18 cellular contexts compared by ENCODE assay signal in the genomic region with DNA sequence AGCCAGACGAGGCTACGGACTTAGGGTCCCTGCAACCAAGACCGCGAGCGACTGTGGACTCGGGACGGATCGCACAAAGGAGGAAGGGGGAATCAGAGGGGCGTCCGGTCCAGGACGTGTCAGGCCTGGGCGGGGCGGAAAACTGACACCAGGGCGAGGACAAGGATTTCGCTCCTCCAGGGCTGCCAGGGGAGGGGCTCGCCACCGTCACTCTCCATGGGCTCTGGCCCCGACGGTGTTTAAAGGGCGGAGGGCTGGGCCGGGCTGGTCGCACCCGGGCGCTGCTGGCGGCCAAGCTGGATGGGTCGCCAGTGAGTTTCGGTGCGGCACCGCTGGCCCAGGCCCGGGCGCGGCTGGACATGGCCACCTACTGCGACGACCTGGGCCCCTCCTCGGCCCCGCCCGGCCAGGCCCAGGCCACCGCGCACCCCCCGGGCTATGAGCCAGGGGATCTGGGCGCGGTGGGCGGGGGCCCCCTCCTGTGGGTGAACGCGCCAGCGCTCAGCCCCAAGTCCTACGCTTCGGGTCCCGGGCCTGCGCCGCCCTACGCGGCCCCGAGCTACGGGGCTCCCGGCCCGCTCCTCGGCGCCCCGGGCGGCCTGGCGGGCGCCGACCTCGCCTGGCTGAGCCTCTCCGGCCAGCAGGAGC. TPM values are rescaled to one million over a fixed set of nuclear protein-coding genes. Genes with fewer than 3 reads are reported as not detected.
DNase-seq lines count a peak whose midpoint lies in the region; ATAC-seq, FAIRE-seq and TF ChIP-seq lines count a peak whose summit lies in the region.
"Had no signal": no experiment of that assay in that cellular context is flagged by ENCODE, and none has a peak within 500 bp of the region (broad histone marks: within the 10 kb centered on the region; RNA-seq: fewer than 3 reads in every experiment).

A gene (plus strand): TSS at position 271 of the 648 bp plus-strand sequence. CDS start 89 bp downstream, at position 360.

- H3K9me3 ChIP-seq in HUES48 (ENCODE audit: control insufficient read depth, insufficient read depth, low read length) (no peaks in the 10 kb centered on the region), kidney (ENCODE audit: control insufficient read depth in 1 of 2, low read length in 2 of 2) (no peaks in the 10 kb centered on the region)
- H3K9me3 ChIP-seq in CD8-positive, alpha-beta memory T cell (ENCODE audit: low read length) = no peaks in the 10 kb centered on the region

- no peak for TF ChIP-seq CTCF in endothelial cell (IDR thresholded peaks at IDR 0.05; ENCODE audit: unreplicated experiment)
- no peak for TF ChIP-seq CTCF in kidney (IDR thresholded peaks at IDR 0.05; ENCODE audit: borderline replicate concordance, extremely low read depth, insufficient read depth)

- H3K27me3 ChIP-seq in HUES48 (ENCODE audit: control insufficient read depth, insufficient read depth, low read length) = peaks cover 76% of the 10 kb centered on the region
- no peaks in the 10 kb centered on the region for H3K27me3 ChIP-seq in CD8-positive, alpha-beta memory T cell (ENCODE audit: insufficient read depth, low read length, poor library complexity, severe bottlenecking)

- H3K36me3 Mint-ChIP-seq in endothelial cell (ENCODE audit: low read depth, unreplicated experiment) = peaks cover 6% of the 10 kb centered on the region
- no peaks in the 10 kb centered on the region for H3K36me3 Mint-ChIP-seq in CD8-positive, alpha-beta memory T cell
- H3K36me3 Mint-ChIP-seq: naive thymus-derived CD8-positive, alpha-beta T cell had no signal

- H3K27ac ChIP-seq in HUES48 (ENCODE audit: low read depth, low read length) (no peak within 1 kb of the TSS), kidney (ENCODE audit: low read depth in 2 of 2, low read length in 2 of 2) (no peak within 1 kb of the TSS)
- H3K27ac ChIP-seq in CD8-positive, alpha-beta memory T cell (ENCODE audit: low read depth, low read length) = no peak within 1 kb of the TSS

- CTCF ChIA-PET in CD8-positive, alpha-beta memory T cell (lab: Charles Lee) = no interaction called here

- no peak within 1 kb of the TSS for H3K27ac Mint-ChIP-seq in endothelial cell (ENCODE audit: unreplicated experiment)
- no peak within 1 kb of the TSS for H3K27ac Mint-ChIP-seq in CD8-positive, alpha-beta memory T cell
- H3K27ac Mint-ChIP-seq: naive thymus-derived CD8-positive, alpha-beta T cell had no signal

- no peaks in the 10 kb centered on the region for H3K36me3 ChIP-seq in HUES48 (ENCODE audit: control insufficient read depth, insufficient read depth, low read length)
- H3K36me3 ChIP-seq in kidney (ENCODE audit: control insufficient read depth in 1 of 2, insufficient read depth in 2 of 2, low read length in 2 of 2) = no peaks in the 10 kb centered on the region
- H3K36me3 ChIP-seq in CD8-positive, alpha-beta memory T cell (ENCODE audit: insufficient read depth, low read length) = no peaks in the 10 kb centered on the region

- POLR2A ChIA-PET in CD8-positive, alpha-beta memory T cell (lab: Charles Lee) = no interaction called here

- peaks cover 19% of the 10 kb centered on the region for H3K4me1 ChIP-seq in HUES48 (ENCODE audit: control insufficient read depth, insufficient read depth, low read length)
- peaks cover 0 to 3% of the 10 kb centered on the region in 2 donors for H3K4me1 ChIP-seq in kidney (ENCODE audit: control insufficient read depth in 1 of 2, insufficient read depth in 1 of 2, low read depth in 1 of 2, low read length in 2 of 2)
- no peaks in the 10 kb centered on the region for H3K4me1 ChIP-seq in CD8-positive, alpha-beta memory T cell (ENCODE audit: insufficient read depth, low read length)

- ATAC-seq in sciatic nerve (peak; percentile 22), HG03159 (IDR thresholded peaks at IDR 0.05; ENCODE audit: unreplicated experiment) (no peak), HG03354 (IDR thresholded peaks at IDR 0.05; ENCODE audit: poor library complexity, severe bottlenecking, unreplicated experiment) (no peak)
- ATAC-seq: HCT116; naive thymus-derived CD8-positive, alpha-beta T cell had no signal

- FAIRE-seq in kidney (lab: Jason Lieb, UNC) = no peak

- intact Hi-C loops in kidney (cut with DNase I) (no loop called here), sciatic nerve (cut with DNase I) (no loop called here)

- H3K4me1 Mint-ChIP-seq in endothelial cell (ENCODE audit: unreplicated experiment) = peaks cover 6% of the 10 kb centered on the region
- H3K4me1 Mint-ChIP-seq in CD8-positive, alpha-beta memory T cell = no peaks in the 10 kb centered on the region
- H3K4me1 Mint-ChIP-seq: naive thymus-derived CD8-positive, alpha-beta T cell had no signal

- H3K9me3 Mint-ChIP-seq in endothelial cell (ENCODE audit: unreplicated experiment) = no peaks in the 10 kb centered on the region
- peaks cover 0 to 2% (median 0%) of the 10 kb centered on the region in 5 donors for H3K9me3 Mint-ChIP-seq in CD8-positive, alpha-beta memory T cell

- DNase-seq in endothelial cell (ENCODE audit: low spot score) = peak; percentile 28
- peak; percentile 49 for DNase-seq in kidney
- DNase-seq in sciatic nerve (ENCODE audit: low spot score) = no peak
- DNase-seq in CD8-positive, alpha-beta memory T cell = no peak
- no peak for DNase-seq in stimulated activated CD4-positive, alpha-beta T cell treated with anti-CD3 and anti-CD28 coated beads, Interleukin-2, amount 100 ng/mL, for 24 hours
- DNase-seq: dermis blood vessel endothelial cell; DMS79 treated with DMSO at 0.1 percent for 48 hours; naive thymus-derived CD8-positive, alpha-beta T cell; NCI-H1436; NCI-H2227 treated with DMSO at 0.1 percent for 48 hours; SIG-M5 had no signal

- H3K9ac ChIP-seq in HUES48 (ENCODE audit: low read depth, low read length) (no peak within 1 kb of the TSS), kidney (ENCODE audit: low read length in 2 of 2) (no peak within 1 kb of the TSS)

- H3K4me3 ChIP-seq in HUES48 (ENCODE audit: low read depth, low read length) (peak within 1 kb of the TSS; percentile 60), kidney (ENCODE audit: low read length in 2 of 2) (no peak within 1 kb of the TSS)
- H3K4me3 ChIP-seq in CD8-positive, alpha-beta memory T cell (ENCODE audit: low read length) = no peak within 1 kb of the TSS

- H3K4me3 Mint-ChIP-seq in endothelial cell (ENCODE audit: unreplicated experiment) = no peak within 1 kb of the TSS
- no peak within 1 kb of the TSS for H3K4me3 Mint-ChIP-seq in CD8-positive, alpha-beta memory T cell
- H3K4me3 Mint-ChIP-seq: naive thymus-derived CD8-positive, alpha-beta T cell had no signal

- H3K27me3 Mint-ChIP-seq in endothelial cell (ENCODE audit: unreplicated experiment) = peaks cover 23% of the 10 kb centered on the region
- peaks cover 30 to 32% of the 10 kb centered on the region in 2 donors for H3K27me3 Mint-ChIP-seq in CD8-positive, alpha-beta memory T cell

RNA-seq across cellular contexts. Expression of the gene that starts here (rescaled TPM):
- total RNA-seq in endothelial cell (ENCODE audit: unreplicated experiment) = not detected
- total RNA-seq in kidney = 1.1 TPM
- polyA plus RNA-seq in kidney (ENCODE audit: insufficient read depth, low read depth, low replicate concordance) = 1.5 TPM
- 0.40 TPM for total RNA-seq in sciatic nerve
- not detected for total RNA-seq in CD8-positive, alpha-beta memory T cell
- not detected for polyA plus RNA-seq in CD8-positive, alpha-beta memory T cell
- total RNA-seq: dermis blood vessel endothelial cell; fibroblast of villous mesenchyme; naive thymus-derived CD8-positive, alpha-beta T cell; skeletal muscle tissue had no signal
- polyA plus RNA-seq: BJ; naive thymus-derived CD8-positive, alpha-beta T cell had no signal

Comparison
In these comparisons a context has a peak if more than half of its experiments do, and no peak if none do; other contexts are left out.
1. Peak in DNase-seq in endothelial cell; RNA of the gene not detected or under 1 TPM.
2. Peak in ATAC-seq in sciatic nerve; RNA of the gene not detected or under 1 TPM.